In genomic region chr12:9721394-9722092, GRCh38 we compare ENCODE assay signal across 1 cellular context.
TF ChIP-seq lines count a peak whose summit lies in the region.

No MANE protein-coding gene starts in this region.

TF ChIP-seq in GM12878, 131 proteins besides CTCF, POLR2A, EP300 and RAD21 (continues in another document):
- no peak for TF ChIP-seq NR2F1 (conservative IDR thresholded peaks at IDR 0.05)
- peak; percentile 70 for TF ChIP-seq NFIC (IDR thresholded peaks at IDR 0.05; ENCODE audit: low read depth, low read length)
- TF ChIP-seq ZSCAN29 (IDR thresholded peaks at IDR 0.05) = no peak
- TF ChIP-seq NKRF (conservative IDR thresholded peaks at IDR 0.05) = no peak
- no peak for TF ChIP-seq SUPT20H (IDR thresholded peaks at IDR 0.05; ENCODE audit: borderline replicate concordance, control insufficient read depth, low read depth, low read length)
- no peak for TF ChIP-seq FOXM1 (IDR thresholded peaks at IDR 0.05; ENCODE audit: low read depth, low read length)
- TF ChIP-seq CREM (IDR thresholded peaks at IDR 0.05; ENCODE audit: low read depth) = no peak; the same call in 1 of the 2 replicates
- no peak for TF ChIP-seq SREBF2 (IDR thresholded peaks at IDR 0.05; ENCODE audit: low read length)
- TF ChIP-seq SRF (IDR thresholded peaks at IDR 0.05; ENCODE audit: low read depth in 2 of 2, low read length in 2 of 2) = no peak
- TF ChIP-seq STAT3 (IDR thresholded peaks at IDR 0.05; ENCODE audit: low read depth, low read length) = no peak
- TF ChIP-seq MAX (IDR thresholded peaks at IDR 0.05; ENCODE audit: low read depth, low read length) = no peak
- TF ChIP-seq TCF7 (IDR thresholded peaks at IDR 0.05; ENCODE audit: borderline replicate concordance) = no peak
- TF ChIP-seq BRCA1 (IDR thresholded peaks at IDR 0.05; ENCODE audit: low read depth, low read length) = no peak
- TF ChIP-seq IRF4 (IDR thresholded peaks at IDR 0.05; ENCODE audit: low read depth, low read length) = no peak
- no peak for TF ChIP-seq ZBTB4 (CRISPR knock-in tag; IDR thresholded peaks at IDR 0.05)
- TF ChIP-seq POU2F2 (IDR thresholded peaks at IDR 0.05; ENCODE audit: borderline replicate concordance, low read depth, low read length) = no peak
- no peak for TF ChIP-seq PBX3 (IDR thresholded peaks at IDR 0.05; ENCODE audit: insufficient replicate concordance, low read depth, low read length)
- peak; percentile 52; the same call in 1 of the 2 replicates for TF ChIP-seq ZNF24 (IDR thresholded peaks at IDR 0.05)
- TF ChIP-seq NFXL1 (IDR thresholded peaks at IDR 0.05; ENCODE audit: borderline replicate concordance) = no peak
- no peak for TF ChIP-seq E2F8 (IDR thresholded peaks at IDR 0.05; ENCODE audit: low read depth, partially characterized antibody)
- no peak for TF ChIP-seq ZNF592 (IDR thresholded peaks at IDR 0.05)
- TF ChIP-seq KAT2A (conservative IDR thresholded peaks at IDR 0.05; ENCODE audit: control insufficient read depth, low read depth, low read length) = no peak
- TF ChIP-seq RCOR1 (conservative IDR thresholded peaks at IDR 0.05; ENCODE audit: low read depth, low read length) = no peak
- no peak for TF ChIP-seq SIN3A (IDR thresholded peaks at IDR 0.05; ENCODE audit: low read depth, low read length)
- TF ChIP-seq MLLT1 (IDR thresholded peaks at IDR 0.05) = no peak
- TF ChIP-seq NFYA (IDR thresholded peaks at IDR 0.05; ENCODE audit: borderline replicate concordance, low read depth, low read length) = no peak
- no peak for TF ChIP-seq CHD4 (IDR thresholded peaks at IDR 0.05)
- TF ChIP-seq EED (IDR thresholded peaks at IDR 0.05; ENCODE audit: low read depth) = no peak
- TF ChIP-seq RFX5 (IDR thresholded peaks at IDR 0.05; ENCODE audit: low read depth, low read length) = no peak
- TF ChIP-seq MEF2B (IDR thresholded peaks at IDR 0.05; ENCODE audit: partially characterized antibody, poor library complexity, severe bottlenecking) = peak; percentile 77
- TF ChIP-seq POLR2AphosphoS5 (IDR thresholded peaks at IDR 0.05; ENCODE audit: low read length) = 0 out of 2 replicates have a peak, but pooled peaks have one; percentile 25
- TF ChIP-seq USF1 (IDR thresholded peaks at IDR 0.05; ENCODE audit: borderline replicate concordance, extremely low read length, insufficient read depth, low read depth, low read length) = no peak
- TF ChIP-seq EZH2 (IDR thresholded peaks at IDR 0.05; ENCODE audit: borderline replicate concordance, control insufficient read depth, low read depth, low read length) = no peak
- peak; percentile 72; the same call in 1 of the 2 replicates for TF ChIP-seq MTA3 (IDR thresholded peaks at IDR 0.05; ENCODE audit: borderline replicate concordance, low read length)
- peak; percentile 80 to 81 for TF ChIP-seq IKZF2 (IDR thresholded peaks at IDR 0.05)
- no peak for TF ChIP-seq ZZZ3 (IDR thresholded peaks at IDR 0.05; ENCODE audit: control insufficient read depth, insufficient read length, low read depth)
- TF ChIP-seq ZBTB40 (IDR thresholded peaks at IDR 0.05; ENCODE audit: borderline replicate concordance) = no peak
- TF ChIP-seq MYC (IDR thresholded peaks at IDR 0.05; ENCODE audit: insufficient read depth, insufficient read length, insufficient replicate concordance, low read length, severe bottlenecking) = no peak
- no peak for TF ChIP-seq SUZ12 (IDR thresholded peaks at IDR 0.05; ENCODE audit: unreplicated experiment)
- TF ChIP-seq SPI1 (IDR thresholded peaks at IDR 0.05; ENCODE audit: borderline replicate concordance, insufficient read depth, low read depth, low read length) = peak; percentile 33; the same call in 1 of the 2 replicates
- peak; percentile 75; the same call in 1 of the 2 replicates for TF ChIP-seq MYB (IDR thresholded peaks at IDR 0.05; ENCODE audit: borderline replicate concordance, low read depth, low read length)
- TF ChIP-seq SMC3 (IDR thresholded peaks at IDR 0.05; ENCODE audit: borderline replicate concordance, low read length) = no peak
